Comparison of ENCODE assay signal across 14 cellular contexts in the genomic region with DNA sequence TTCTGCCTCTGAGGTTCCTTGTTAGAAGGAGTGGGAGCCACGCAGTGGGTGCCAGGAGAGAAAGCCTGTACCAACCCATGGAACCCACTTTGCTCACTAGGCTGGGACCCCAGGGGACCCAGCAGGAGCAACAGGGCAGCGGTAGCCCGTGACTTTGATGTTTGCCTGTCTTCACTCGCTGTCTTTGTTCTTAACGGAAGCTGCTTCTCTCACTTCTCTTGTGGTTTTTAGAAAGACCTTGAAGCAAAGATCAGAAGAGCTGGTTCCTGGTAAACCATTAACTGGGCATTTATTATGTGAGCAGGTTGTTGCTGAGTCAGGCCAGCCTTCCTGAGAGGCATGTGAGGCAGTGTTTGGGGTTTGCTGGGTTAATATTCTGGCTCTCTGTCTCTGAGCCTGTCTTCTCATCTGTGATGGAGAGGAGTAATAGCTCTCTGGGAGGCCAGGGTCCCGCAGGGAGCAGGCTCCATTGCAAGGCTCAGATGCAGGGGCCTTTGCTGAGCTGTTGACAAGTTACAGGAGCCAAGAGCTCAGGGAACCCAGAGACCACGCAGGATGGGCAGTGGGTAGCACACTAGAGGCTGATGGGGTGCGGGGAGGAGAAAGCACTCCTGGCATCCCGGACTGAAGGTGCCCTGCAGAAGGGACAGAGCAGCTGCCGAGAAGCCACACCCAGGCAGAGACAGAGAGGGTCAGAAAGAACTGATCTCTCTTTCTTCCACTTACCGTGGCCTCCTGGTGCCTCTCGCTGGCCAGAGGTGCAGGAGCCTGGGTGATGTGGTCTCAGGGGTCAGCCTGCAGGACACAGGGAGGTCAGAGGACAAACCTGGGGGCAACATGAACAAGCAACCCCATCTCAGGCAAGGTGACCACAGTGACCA.
DNase-seq lines count a peak whose midpoint lies in the region; ATAC-seq, FAIRE-seq and TF ChIP-seq lines count a peak whose summit lies in the region.
"Had no signal": no experiment of that assay in that cellular context is flagged by ENCODE, and none has a peak within 500 bp of the region (broad histone marks: within the 10 kb centered on the region; RNA-seq: fewer than 3 reads in every experiment).

No MANE protein-coding gene starts in this region.

- TF ChIP-seq CTCF in neural progenitor cell (IDR thresholded peaks at IDR 0.05): no peak
- TF ChIP-seq CTCF in D721Med (IDR thresholded peaks at IDR 0.05; ENCODE audit: insufficient read depth, missing control alignments): no peak

- H3K9ac ChIP-seq in neural progenitor cell: no peak overlapping the region

- H3K79me2 ChIP-seq in neural progenitor cell (ENCODE audit: low read depth): no peaks in the 10 kb centered on the region

- H3K4me3 ChIP-seq in neural progenitor cell: no peak overlapping the region
- H3K4me3 ChIP-seq: HAP-1, MG63, tibial nerve had no signal

- no peak overlapping the region for H3K27ac ChIP-seq in neural progenitor cell
- H3K27ac ChIP-seq: tibial nerve had no signal

- peak overlapping the region; percentile 47 for H3K27ac Mint-ChIP-seq in neural progenitor cell

- no peak overlapping the region for H2AFZ ChIP-seq in neural progenitor cell (replicated peaks)

- peak; percentile 95 for ATAC-seq in GM19043 (IDR thresholded peaks at IDR 0.05; ENCODE audit: low read depth, unreplicated experiment)
- peak; percentile 77 for ATAC-seq in HG02610 (IDR thresholded peaks at IDR 0.05; ENCODE audit: unreplicated experiment)
- ATAC-seq in HG03469 (IDR thresholded peaks at IDR 0.05; ENCODE audit: unreplicated experiment): peak; percentile 82

- DNase-seq in neural progenitor cell (ENCODE audit: low spot score) (no peak), D721Med (ENCODE audit: insufficient read length, low spot score) (no peak), GOT3 (lab: John Stamatoyannopoulos, UW) (no peak), NCI-H345 treated with DMSO at 0.1 percent for 48 hours (lab: John Stamatoyannopoulos, UW; ENCODE audit: unreplicated experiment) (no peak), NCI-H526 (lab: John Stamatoyannopoulos, UW) (no peak)
- DNase-seq: DMS79; MG63; OCI-M1; stimulated activated CD4-positive, alpha-beta T cell treated with anti-CD3 and anti-CD28 coated beads, Interleukin-2, amount 100 ng/mL, for 48 hours had no signal

- no peak for FAIRE-seq in D721Med (lab: Jason Lieb, UNC)

- H3K4me3 Mint-ChIP-seq in neural progenitor cell: no peak overlapping the region

- no peaks in the 10 kb centered on the region for H3K36me3 ChIP-seq in neural progenitor cell
- H3K36me3 ChIP-seq: HAP-1, MG63, tibial nerve had no signal

- H3K4me1 ChIP-seq in neural progenitor cell: peaks cover 10% of the 10 kb centered on the region
- H3K4me1 ChIP-seq: HAP-1, tibial nerve had no signal

- H3K9me3 Mint-ChIP-seq in neural progenitor cell: peaks cover 2% of the 10 kb centered on the region

- no peaks in the 10 kb centered on the region for H3K36me3 Mint-ChIP-seq in neural progenitor cell

- no peaks in the 10 kb centered on the region for H4K20me1 ChIP-seq in neural progenitor cell (ENCODE audit: low read depth)

- no peaks in the 10 kb centered on the region for H3F3A ChIP-seq in neural progenitor cell (ENCODE audit: low read depth)

- no peaks in the 10 kb centered on the region for H3K9me3 ChIP-seq in neural progenitor cell (ENCODE audit: low read depth)
- H3K9me3 ChIP-seq: HAP-1, MG63, tibial nerve had no signal

- H3K4me2 ChIP-seq in neural progenitor cell: no peak overlapping the region

- H3K27me3 Mint-ChIP-seq in neural progenitor cell (ENCODE audit: insufficient read depth, low read depth): peaks cover 13% of the 10 kb centered on the region

- no peaks in the 10 kb centered on the region for H3K27me3 ChIP-seq in neural progenitor cell
- H3K27me3 ChIP-seq: MG63, tibial nerve had no signal

- H3K4me1 Mint-ChIP-seq in neural progenitor cell: peaks cover 48% of the 10 kb centered on the region
